Comparison of ENCODE assay signal across 1 cellular context in the genomic region with DNA sequence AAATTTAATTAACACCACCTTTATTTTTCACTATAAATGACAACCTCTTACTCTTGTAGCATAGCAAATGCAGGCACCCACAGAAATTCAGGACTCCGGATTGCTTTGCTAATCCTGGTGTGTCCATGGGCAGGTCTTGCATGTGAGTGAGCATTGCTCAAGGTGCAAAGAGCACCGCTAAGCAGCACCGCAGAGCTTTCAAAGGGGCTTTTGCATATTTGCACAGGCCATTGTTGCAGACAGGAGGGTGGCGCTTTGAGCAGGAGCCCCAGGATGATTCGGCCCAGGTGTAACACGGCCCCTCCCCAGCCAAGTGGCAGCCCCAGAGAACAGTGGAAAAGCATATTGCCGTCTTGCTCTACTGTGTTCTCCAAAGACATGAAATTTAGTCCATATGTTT.
TF ChIP-seq lines count a peak whose summit lies in the region.

No MANE protein-coding gene starts in this region.

TF ChIP-seq in HepG2, 621 proteins besides CTCF, POLR2A, EP300 and RAD21 (continued from another document and continues in another):
- TF ChIP-seq, protein P1, sequence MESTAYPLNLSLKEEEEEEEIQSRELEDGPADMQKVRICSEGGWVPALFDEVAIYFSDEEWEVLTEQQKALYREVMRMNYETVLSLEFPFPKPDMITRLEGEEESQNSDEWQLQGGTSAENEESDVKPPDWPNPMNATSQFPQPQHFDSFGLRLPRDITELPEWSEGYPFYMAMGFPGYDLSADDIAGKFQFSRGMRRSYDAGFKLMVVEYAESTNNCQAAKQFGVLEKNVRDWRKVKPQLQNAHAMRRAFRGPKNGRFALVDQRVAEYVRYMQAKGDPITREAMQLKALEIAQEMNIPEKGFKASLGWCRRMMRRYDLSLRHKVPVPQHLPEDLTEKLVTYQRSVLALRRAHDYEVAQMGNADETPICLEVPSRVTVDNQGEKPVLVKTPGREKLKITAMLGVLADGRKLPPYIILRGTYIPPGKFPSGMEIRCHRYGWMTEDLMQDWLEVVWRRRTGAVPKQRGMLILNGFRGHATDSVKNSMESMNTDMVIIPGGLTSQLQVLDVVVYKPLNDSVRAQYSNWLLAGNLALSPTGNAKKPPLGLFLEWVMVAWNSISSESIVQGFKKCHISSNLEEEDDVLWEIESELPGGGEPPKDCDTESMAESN (CRISPR knock-in tag; conservative IDR thresholded peaks at IDR 0.05), result peak; percentile 80
- no peak for TF ChIP-seq ZHX2 (IDR thresholded peaks at IDR 0.05; ENCODE audit: low read depth)
- TF ChIP-seq ZHX2 (CRISPR knock-in tag; IDR thresholded peaks at IDR 0.05; ENCODE audit: borderline replicate concordance), result no peak
- TF ChIP-seq, protein P2, sequence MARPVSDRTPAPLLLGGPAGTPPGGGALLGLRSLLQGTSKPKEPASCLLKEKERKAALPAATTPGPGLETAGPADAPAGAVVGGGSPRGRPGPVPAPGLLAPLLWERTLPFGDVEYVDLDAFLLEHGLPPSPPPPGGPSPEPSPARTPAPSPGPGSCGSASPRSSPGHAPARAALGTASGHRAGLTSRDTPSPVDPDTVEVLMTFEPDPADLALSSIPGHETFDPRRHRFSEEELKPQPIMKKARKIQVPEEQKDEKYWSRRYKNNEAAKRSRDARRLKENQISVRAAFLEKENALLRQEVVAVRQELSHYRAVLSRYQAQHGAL (CRISPR knock-in tag; IDR thresholded peaks at IDR 0.05; ENCODE audit: not compliant biosample characterization), result no peak
- peak; percentile 24; the same call in 1 of the 2 replicates for TF ChIP-seq ZNF580 (CRISPR knock-in tag; IDR thresholded peaks at IDR 0.05; ENCODE audit: borderline replicate concordance, low read depth)
- TF ChIP-seq RFXAP (CRISPR knock-in tag; IDR thresholded peaks at IDR 0.05; ENCODE audit: borderline replicate concordance), result peak; percentile 80; the same call in 1 of the 2 replicates
- TF ChIP-seq, protein P3, sequence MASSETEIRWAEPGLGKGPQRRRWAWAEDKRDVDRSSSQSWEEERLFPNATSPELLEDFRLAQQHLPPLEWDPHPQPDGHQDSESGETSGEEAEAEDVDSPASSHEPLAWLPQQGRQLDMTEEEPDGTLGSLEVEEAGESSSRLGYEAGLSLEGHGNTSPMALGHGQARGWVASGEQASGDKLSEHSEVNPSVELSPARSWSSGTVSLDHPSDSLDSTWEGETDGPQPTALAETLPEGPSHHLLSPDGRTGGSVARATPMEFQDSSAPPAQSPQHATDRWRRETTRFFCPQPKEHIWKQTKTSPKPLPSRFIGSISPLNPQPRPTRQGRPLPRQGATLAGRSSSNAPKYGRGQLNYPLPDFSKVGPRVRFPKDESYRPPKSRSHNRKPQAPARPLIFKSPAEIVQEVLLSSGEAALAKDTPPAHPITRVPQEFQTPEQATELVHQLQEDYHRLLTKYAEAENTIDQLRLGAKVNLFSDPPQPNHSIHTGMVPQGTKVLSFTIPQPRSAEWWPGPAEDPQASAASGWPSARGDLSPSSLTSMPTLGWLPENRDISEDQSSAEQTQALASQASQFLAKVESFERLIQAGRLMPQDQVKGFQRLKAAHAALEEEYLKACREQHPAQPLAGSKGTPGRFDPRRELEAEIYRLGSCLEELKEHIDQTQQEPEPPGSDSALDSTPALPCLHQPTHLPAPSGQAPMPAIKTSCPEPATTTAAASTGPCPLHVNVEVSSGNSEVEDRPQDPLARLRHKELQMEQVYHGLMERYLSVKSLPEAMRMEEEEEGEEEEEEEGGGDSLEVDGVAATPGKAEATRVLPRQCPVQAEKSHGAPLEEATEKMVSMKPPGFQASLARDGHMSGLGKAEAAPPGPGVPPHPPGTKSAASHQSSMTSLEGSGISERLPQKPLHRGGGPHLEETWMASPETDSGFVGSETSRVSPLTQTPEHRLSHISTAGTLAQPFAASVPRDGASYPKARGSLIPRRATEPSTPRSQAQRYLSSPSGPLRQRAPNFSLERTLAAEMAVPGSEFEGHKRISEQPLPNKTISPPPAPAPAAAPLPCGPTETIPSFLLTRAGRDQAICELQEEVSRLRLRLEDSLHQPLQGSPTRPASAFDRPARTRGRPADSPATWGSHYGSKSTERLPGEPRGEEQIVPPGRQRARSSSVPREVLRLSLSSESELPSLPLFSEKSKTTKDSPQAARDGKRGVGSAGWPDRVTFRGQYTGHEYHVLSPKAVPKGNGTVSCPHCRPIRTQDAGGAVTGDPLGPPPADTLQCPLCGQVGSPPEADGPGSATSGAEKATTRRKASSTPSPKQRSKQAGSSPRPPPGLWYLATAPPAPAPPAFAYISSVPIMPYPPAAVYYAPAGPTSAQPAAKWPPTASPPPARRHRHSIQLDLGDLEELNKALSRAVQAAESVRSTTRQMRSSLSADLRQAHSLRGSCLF (CRISPR knock-in tag; IDR thresholded peaks at IDR 0.05; ENCODE audit: borderline replicate concordance), result no peak
- no peak for TF ChIP-seq ISX (CRISPR knock-in tag; conservative IDR thresholded peaks at IDR 0.05)
- TF ChIP-seq ZNF607 (CRISPR knock-in tag; IDR thresholded peaks at IDR 0.05; ENCODE audit: borderline replicate concordance), result no peak
- TF ChIP-seq, protein P4, sequence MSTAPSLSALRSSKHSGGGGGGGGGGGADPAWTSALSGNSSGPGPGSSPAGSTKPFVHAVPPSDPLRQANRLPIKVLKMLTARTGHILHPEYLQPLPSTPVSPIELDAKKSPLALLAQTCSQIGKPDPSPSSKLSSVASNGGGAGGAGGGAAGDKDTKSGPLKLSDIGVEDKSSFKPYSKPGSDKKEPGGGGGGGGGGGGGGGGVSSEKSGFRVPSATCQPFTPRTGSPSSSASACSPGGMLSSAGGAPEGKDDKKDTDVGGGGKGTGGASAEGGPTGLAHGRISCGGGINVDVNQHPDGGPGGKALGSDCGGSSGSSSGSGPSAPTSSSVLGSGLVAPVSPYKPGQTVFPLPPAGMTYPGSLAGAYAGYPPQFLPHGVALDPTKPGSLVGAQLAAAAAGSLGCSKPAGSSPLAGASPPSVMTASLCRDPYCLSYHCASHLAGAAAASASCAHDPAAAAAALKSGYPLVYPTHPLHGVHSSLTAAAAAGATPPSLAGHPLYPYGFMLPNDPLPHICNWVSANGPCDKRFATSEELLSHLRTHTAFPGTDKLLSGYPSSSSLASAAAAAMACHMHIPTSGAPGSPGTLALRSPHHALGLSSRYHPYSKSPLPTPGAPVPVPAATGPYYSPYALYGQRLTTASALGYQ (CRISPR knock-in tag; IDR thresholded peaks at IDR 0.05), result peak; percentile 90
- TF ChIP-seq EED (CRISPR knock-in tag; IDR thresholded peaks at IDR 0.05), result no peak
- TF ChIP-seq CREB1 (IDR thresholded peaks at IDR 0.05), result no peak
- 0 out of 2 replicates have a peak, but pooled peaks have one; percentile 46 for TF ChIP-seq CREB1 (CRISPR knock-in tag; IDR thresholded peaks at IDR 0.05)
- TF ChIP-seq FOXJ3 (CRISPR knock-in tag; IDR thresholded peaks at IDR 0.05; ENCODE audit: borderline replicate concordance), result peak; percentile 88; the same call in 1 of the 2 replicates
- peak; percentile 83 for TF ChIP-seq HHEX (CRISPR knock-in tag; IDR thresholded peaks at IDR 0.05)
- no peak for TF ChIP-seq ZBTB40 (IDR thresholded peaks at IDR 0.05)
- no peak; the same call in 1 of the 2 replicates for TF ChIP-seq ZBTB40 (CRISPR knock-in tag; IDR thresholded peaks at IDR 0.05)
